ENCODE assay signal across 8 cellular contexts in genomic region chr6:31559958-31560696, GRCh38. TPM values are rescaled to one million over a fixed set of nuclear protein-coding genes. Genes with fewer than 3 reads are reported as not detected.
DNase-seq lines count a peak whose midpoint lies in the region; ATAC-seq lines count a peak whose summit lies in the region.

No MANE protein-coding gene starts in this region.

- H3K27me3 ChIP-seq in BLaER1 (no peaks in the 10 kb centered on the region), mesendoderm (ENCODE audit: insufficient read depth, low read length, poor library complexity) (no peaks in the 10 kb centered on the region)

- no peak overlapping the region for H3K23ac ChIP-seq in mesendoderm (ENCODE audit: low read length)

- no peak overlapping the region for H3K4ac ChIP-seq in mesendoderm (ENCODE audit: low read depth, low read length)

- DNase-seq in GM19238 (ENCODE audit: insufficient read length, low spot score) = peak; percentile 55
- DNase-seq in SW 1271 (lab: John Stamatoyannopoulos, UW) = peak; percentile 82 to 92
- peak; percentile 83 for DNase-seq in mesendoderm
- no peak for DNase-seq in HPDE6-E6E7 (ENCODE audit: extremely low spot score)
- DNase-seq in NCI-H345 treated with DMSO at 0.1 percent for 48 hours (lab: John Stamatoyannopoulos, UW; ENCODE audit: unreplicated experiment) = no peak

- H3K4me2 ChIP-seq in BLaER1 (peak overlapping the region; percentile 98), mesendoderm (ENCODE audit: low read length) (no peak overlapping the region)

- no peaks in the 10 kb centered on the region for H3K79me1 ChIP-seq in mesendoderm (ENCODE audit: low read length)

- no peak overlapping the region for H4K5ac ChIP-seq in mesendoderm (ENCODE audit: low read length)

- peak overlapping the region; percentile 7 for H2BK120ac ChIP-seq in mesendoderm (ENCODE audit: low read depth, low read length)

- no peaks in the 10 kb centered on the region for H3K9me3 Mint-ChIP-seq in dendritic cell treated with granulocyte-macrophage colony-stimulating factor and Interleukin-4, amounts not matched to agents 40 ng/mL and 50 ng/mL, for 4 days

- no peak overlapping the region for H4K8ac ChIP-seq in mesendoderm (ENCODE audit: low read depth, low read length)

- H2BK5ac ChIP-seq in mesendoderm (ENCODE audit: low read length) = peak overlapping the region; percentile 67

- intact Hi-C loops in dendritic cell treated with granulocyte-macrophage colony-stimulating factor and Interleukin-4, amounts not matched to agents 40 ng/mL and 50 ng/mL, for 4 days (cut with micrococcal nuclease) = no loop called here

- peaks cover 23% of the 10 kb centered on the region for H3K36me3 Mint-ChIP-seq in dendritic cell treated with granulocyte-macrophage colony-stimulating factor and Interleukin-4, amounts not matched to agents 40 ng/mL and 50 ng/mL, for 4 days (ENCODE audit: low read depth)

- peak; percentile 48 for ATAC-seq in HG03342 (IDR thresholded peaks at IDR 0.05; ENCODE audit: unreplicated experiment)

- no peaks in the 10 kb centered on the region for H3K36me3 ChIP-seq in BLaER1
- peaks cover 6% of the 10 kb centered on the region for H3K36me3 ChIP-seq in mesendoderm (ENCODE audit: control insufficient read depth, insufficient read depth, low read length)

- H3K4me1 Mint-ChIP-seq in dendritic cell treated with granulocyte-macrophage colony-stimulating factor and Interleukin-4, amounts not matched to agents 40 ng/mL and 50 ng/mL, for 4 days (ENCODE audit: low read depth) = peaks cover 76% of the 10 kb centered on the region

- H3K4me3 Mint-ChIP-seq in dendritic cell treated with granulocyte-macrophage colony-stimulating factor and Interleukin-4, amounts not matched to agents 40 ng/mL and 50 ng/mL, for 4 days = peak overlapping the region; percentile 61

- no CpG with 5 or more reads among the region's 7 CpGs for WGBS in mesendoderm (ENCODE audit: extremely low coverage, insufficient coverage, low lambda C conversion rate)

- H3K27ac ChIP-seq in BLaER1 = peak overlapping the region; percentile 96
- H3K27ac ChIP-seq in mesendoderm (ENCODE audit: low read depth, low read length) = peak overlapping the region; percentile 26

- H2BK15ac ChIP-seq in mesendoderm (replicated peaks; ENCODE audit: low read depth) = no peak overlapping the region

- no peaks in the 10 kb centered on the region for H3K9me3 ChIP-seq in BLaER1

- peak overlapping the region; percentile 61 for H3K4me3 ChIP-seq in BLaER1
- H3K4me3 ChIP-seq in mesendoderm (ENCODE audit: low read length) = no peak overlapping the region

- peaks cover 100% of the 10 kb centered on the region for H3K4me1 ChIP-seq in BLaER1
- H3K4me1 ChIP-seq in mesendoderm (ENCODE audit: control insufficient read depth, low read depth, low read length) = peaks cover 7% of the 10 kb centered on the region

- no peak overlapping the region for H3K18ac ChIP-seq in mesendoderm (ENCODE audit: low read length)

- H3K56ac ChIP-seq in mesendoderm (ENCODE audit: low read length) = peak overlapping the region; percentile 0

- no peaks in the 10 kb centered on the region for H3K27me3 Mint-ChIP-seq in dendritic cell treated with granulocyte-macrophage colony-stimulating factor and Interleukin-4, amounts not matched to agents 40 ng/mL and 50 ng/mL, for 4 days

- H3K27ac Mint-ChIP-seq in dendritic cell treated with granulocyte-macrophage colony-stimulating factor and Interleukin-4, amounts not matched to agents 40 ng/mL and 50 ng/mL, for 4 days = peak overlapping the region; percentile 89

- no peaks in the 10 kb centered on the region for H3K79me2 ChIP-seq in mesendoderm (ENCODE audit: control insufficient read depth, insufficient read depth, low read length)

- H3K9ac ChIP-seq in BLaER1 (peak overlapping the region; percentile 80), mesendoderm (ENCODE audit: low read length) (no peak overlapping the region)

- H2AK5ac ChIP-seq in mesendoderm (ENCODE audit: low read length) = no peak overlapping the region

- H4K20me1 ChIP-seq in BLaER1 = no peaks in the 10 kb centered on the region

RNA-seq across cellular contexts. Expression of gene LTA, which starts 12.0 kb away (rescaled TPM):
- 0.03 TPM for polyA plus RNA-seq in mesendoderm (2013, experiment 1 of 2)
- polyA plus RNA-seq in mesendoderm (2013, experiment 2 of 2) = not detected

RNA-seq across cellular contexts. Expression of gene NFKBIL1, which starts 12.7 kb away (rescaled TPM):
- 8.4 TPM for polyA plus RNA-seq in mesendoderm (2013, experiment 1 of 2)
- polyA plus RNA-seq in mesendoderm (2013, experiment 2 of 2) = 9.6 TPM

RNA-seq across cellular contexts. Expression of gene ATP6V1G2, which starts 13.7 kb away (rescaled TPM):
- polyA plus RNA-seq in mesendoderm (2013, experiment 1 of 2) = 1.2 TPM
- polyA plus RNA-seq in mesendoderm (2013, experiment 2 of 2) = 1.3 TPM

RNA-seq across cellular contexts. Expression of gene TNF, which starts 15.2 kb away (rescaled TPM):
- 0.04 TPM for polyA plus RNA-seq in mesendoderm (2013, experiment 1 of 2)
- 0.03 TPM for polyA plus RNA-seq in mesendoderm (2013, experiment 2 of 2)

RNA-seq across cellular contexts. Expression of gene DDX39B, which starts 18.3 kb away (rescaled TPM):
- 405 TPM for polyA plus RNA-seq in mesendoderm (2013, experiment 1 of 2)
- polyA plus RNA-seq in mesendoderm (2013, experiment 2 of 2) = 409 TPM

Comparison
In these comparisons a context has a peak if more than half of its experiments do, and no peak if none do; other contexts are left out.
1. DNase-seq: peak in GM19238 (single experiment), SW 1271 (2 of 2) and mesendoderm (single experiment); none in HPDE6-E6E7 (single experiment) and NCI-H345 treated with DMSO at 0.1 percent for 48 hours (single experiment).